1 cellular context compared by ENCODE assay signal in the genomic region with DNA sequence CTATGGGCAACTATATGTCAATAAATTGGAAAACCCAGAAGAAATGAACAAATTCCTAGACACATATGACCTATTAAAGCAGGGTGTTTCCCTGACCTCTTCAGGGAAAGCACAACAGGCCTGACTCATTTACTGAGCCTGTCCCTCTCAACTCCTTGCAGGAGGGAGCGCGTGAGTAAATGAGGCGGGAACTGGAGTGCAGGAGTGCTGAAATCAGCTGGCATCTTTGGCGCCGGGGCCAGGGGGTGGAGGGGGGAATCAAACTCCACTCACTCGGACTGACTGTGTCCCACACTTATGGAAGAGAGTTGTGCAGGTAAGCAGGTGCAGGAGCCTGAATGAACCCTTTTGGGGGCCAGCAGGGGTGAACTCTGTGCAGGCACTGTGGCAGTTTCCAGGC.
A peak's percentile ranks its signal among the peaks of the same experiment; 100 is the strongest.
TF ChIP-seq lines count a peak whose summit lies in the region.

No MANE protein-coding gene starts in this region.

TF ChIP-seq in H1, 55 proteins besides CTCF, POLR2A, EP300 and RAD21:
- TF ChIP-seq, protein P1, sequence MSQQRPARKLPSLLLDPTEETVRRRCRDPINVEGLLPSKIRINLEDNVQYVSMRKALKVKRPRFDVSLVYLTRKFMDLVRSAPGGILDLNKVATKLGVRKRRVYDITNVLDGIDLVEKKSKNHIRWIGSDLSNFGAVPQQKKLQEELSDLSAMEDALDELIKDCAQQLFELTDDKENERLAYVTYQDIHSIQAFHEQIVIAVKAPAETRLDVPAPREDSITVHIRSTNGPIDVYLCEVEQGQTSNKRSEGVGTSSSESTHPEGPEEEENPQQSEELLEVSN (IDR thresholded peaks at IDR 0.05), result peak; percentile 59; the same call in 1 of the 2 replicates
- no peak for TF ChIP-seq CHD1 (IDR thresholded peaks at IDR 0.05; ENCODE audit: low read depth, low read length)
